ENCODE assay signal across 17 cellular contexts in the genomic region with DNA sequence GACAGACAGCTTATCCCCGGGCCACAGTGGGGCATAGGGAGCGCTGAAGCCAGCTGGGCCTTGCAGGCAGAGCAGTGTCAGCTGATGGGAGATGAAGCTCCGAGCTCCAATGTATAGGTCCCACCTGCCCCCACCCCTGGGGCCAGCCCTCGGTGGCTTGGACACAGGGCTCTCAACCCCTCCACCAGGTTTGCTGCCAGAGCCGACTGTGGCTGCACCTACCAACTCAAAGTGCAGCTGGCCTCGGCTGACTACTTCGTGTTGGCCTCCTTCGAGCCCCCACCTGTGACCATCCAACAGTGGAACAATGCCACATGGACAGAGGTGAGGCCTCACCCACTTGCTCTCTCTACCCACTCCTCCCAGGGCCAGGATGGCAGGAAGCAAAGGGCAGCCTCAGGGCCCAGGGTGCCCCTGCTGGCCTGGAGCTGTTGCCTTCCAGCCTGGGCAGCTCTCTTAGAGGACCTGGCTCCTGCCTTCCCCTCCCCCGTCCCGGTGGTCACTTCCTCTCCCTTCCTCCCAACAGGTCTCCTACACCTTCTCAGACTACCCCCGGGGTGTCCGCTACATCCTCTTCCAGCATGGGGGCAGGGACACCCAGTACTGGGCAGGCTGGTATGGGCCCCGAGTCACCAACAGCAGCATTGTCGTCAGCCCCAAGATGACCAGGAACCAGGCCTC. TPM values are rescaled to one million over a fixed set of nuclear protein-coding genes. Genes with fewer than 3 reads are reported as not detected.
DNase-seq lines count a peak whose midpoint lies in the region; ATAC-seq, FAIRE-seq and TF ChIP-seq lines count a peak whose summit lies in the region.
"Had no signal": no experiment of that assay in that cellular context is flagged by ENCODE, and none has a peak within 500 bp of the region (broad histone marks: within the 10 kb centered on the region; RNA-seq: fewer than 3 reads in every experiment).

No MANE protein-coding gene starts in this region.

- H3K27ac ChIP-seq in HepG2 (ENCODE audit: extremely low read length, insufficient read depth, low read length): no peak overlapping the region
- H3K27ac ChIP-seq in right lobe of liver: no peak overlapping the region
- H3K27ac ChIP-seq: A549; BLaER1 treated with 17β-estradiol and CSF1 and Interleukin-3, amounts not matched to agents 10 nM and 100 nM; HL-60 had no signal

- POLR2A ChIA-PET in HepG2 (lab: Yijun Ruan, JAX): interaction anchor here (1.3 to 3.0 kb wide), 4 partner anchors 9 to 64 kb away, joined by 3 to 16 read pairs (median 8); a partner anchor contains a TSS

- TF ChIP-seq CTCF in HepG2 (CRISPR knock-in tag; IDR thresholded peaks at IDR 0.05) (no peak), right lobe of liver (IDR thresholded peaks at IDR 0.05) (no peak)

- peaks cover 11 to 37% of the 10 kb centered on the region in 2 experiments for H3K36me3 ChIP-seq in HepG2 (replicated peaks in 1 of 2; ENCODE audit: control insufficient read depth in 1 of 2, insufficient read depth in 2 of 2, low read length in 2 of 2)
- H3K36me3 ChIP-seq in right lobe of liver: peaks cover 0 to 12% (median 4%) of the 10 kb centered on the region in 4 donors

- H3K27me3 ChIP-seq in HepG2 (ENCODE audit: control insufficient read depth in 1 of 2, insufficient read depth in 2 of 2, low read length in 2 of 2) (no peaks in the 10 kb centered on the region), right lobe of liver (no peaks in the 10 kb centered on the region)
- H3K27me3 ChIP-seq: BLaER1 treated with 17β-estradiol and CSF1 and Interleukin-3, amounts not matched to agents 10 nM and 100 nM had no signal

- H3K4me3 Mint-ChIP-seq in dendritic cell treated with granulocyte-macrophage colony-stimulating factor and Interleukin-4, amounts not matched to agents 40 ng/mL and 50 ng/mL, for 4 days: no peak overlapping the region
- no peak overlapping the region for H3K4me3 Mint-ChIP-seq in stimulated activated effector memory CD8-positive, alpha-beta T cell treated with anti-CD3 and anti-CD28 coated beads, Interleukin-12 subunit alpha, Interleukin-12 subunit beta, amount 100 ng/mL, for 72 hours
- H3K4me3 Mint-ChIP-seq: CD8-positive, alpha-beta memory T cell had no signal

- WGBS in HepG2 (ENCODE audit: low lambda C conversion rate): 95% methylated on average over 11 of the region's 14 CpGs
- 67% methylated on average over 1 of the region's 14 CpGs for WGBS in right lobe of liver (ENCODE audit: insufficient coverage, low coverage, low lambda C conversion rate, missing lambda C conversion rate)

- H3K9me3 Mint-ChIP-seq in dendritic cell treated with granulocyte-macrophage colony-stimulating factor and Interleukin-4, amounts not matched to agents 40 ng/mL and 50 ng/mL, for 4 days: no peaks in the 10 kb centered on the region
- H3K9me3 Mint-ChIP-seq in stimulated activated effector memory CD8-positive, alpha-beta T cell treated with anti-CD3 and anti-CD28 coated beads, Interleukin-12 subunit alpha, Interleukin-12 subunit beta, amount 100 ng/mL, for 72 hours: no peaks in the 10 kb centered on the region
- H3K9me3 Mint-ChIP-seq: CD8-positive, alpha-beta memory T cell had no signal

- H3K4me1 Mint-ChIP-seq in dendritic cell treated with granulocyte-macrophage colony-stimulating factor and Interleukin-4, amounts not matched to agents 40 ng/mL and 50 ng/mL, for 4 days (ENCODE audit: low read depth): peaks cover 54% of the 10 kb centered on the region
- H3K4me1 Mint-ChIP-seq in stimulated activated effector memory CD8-positive, alpha-beta T cell treated with anti-CD3 and anti-CD28 coated beads, Interleukin-12 subunit alpha, Interleukin-12 subunit beta, amount 100 ng/mL, for 72 hours: peaks cover 20% of the 10 kb centered on the region

- H3K9me3 ChIP-seq in HepG2 (ENCODE audit: low read length) (no peaks in the 10 kb centered on the region), right lobe of liver (no peaks in the 10 kb centered on the region)
- H3K9me3 ChIP-seq: A549; BLaER1 treated with 17β-estradiol and CSF1 and Interleukin-3, amounts not matched to agents 10 nM and 100 nM had no signal

- no peak overlapping the region for H3K4me2 ChIP-seq in HepG2 (ENCODE audit: low read depth, low read length)
- H3K4me2 ChIP-seq: A549; BLaER1 treated with 17β-estradiol and CSF1 and Interleukin-3, amounts not matched to agents 10 nM and 100 nM had no signal

- FAIRE-seq in HepG2 (lab: Jason Lieb, UNC): no peak
- FAIRE-seq: A549, D721Med, HTR-8/SVneo had no signal

- peaks cover 93% of the 10 kb centered on the region for H3K36me3 Mint-ChIP-seq in dendritic cell treated with granulocyte-macrophage colony-stimulating factor and Interleukin-4, amounts not matched to agents 40 ng/mL and 50 ng/mL, for 4 days (ENCODE audit: low read depth)
- H3K36me3 Mint-ChIP-seq in stimulated activated effector memory CD8-positive, alpha-beta T cell treated with anti-CD3 and anti-CD28 coated beads, Interleukin-12 subunit alpha, Interleukin-12 subunit beta, amount 100 ng/mL, for 72 hours: peaks cover 53% of the 10 kb centered on the region

- H3K79me2 ChIP-seq in HepG2 (ENCODE audit: insufficient read depth, low read length): no peaks in the 10 kb centered on the region

- H3K27ac Mint-ChIP-seq in dendritic cell treated with granulocyte-macrophage colony-stimulating factor and Interleukin-4, amounts not matched to agents 40 ng/mL and 50 ng/mL, for 4 days: peak overlapping the region; percentile 17
- peak overlapping the region; percentile 52 for H3K27ac Mint-ChIP-seq in stimulated activated effector memory CD8-positive, alpha-beta T cell treated with anti-CD3 and anti-CD28 coated beads, Interleukin-12 subunit alpha, Interleukin-12 subunit beta, amount 100 ng/mL, for 72 hours

- H3K4me1 ChIP-seq in HepG2 (ENCODE audit: insufficient read depth, low read length) (peaks cover 33% of the 10 kb centered on the region), right lobe of liver (peaks cover 0 to 45% (median 14%) of the 10 kb centered on the region in 4 donors)
- H3K4me1 ChIP-seq: A549 had no signal

- intact Hi-C loops in HepG2 (cut with micrococcal nuclease; ENCODE audit: unreplicated experiment): no loop called here
- intact Hi-C loops in right lobe of liver (cut with DNase I): no loop called here
- intact Hi-C loops in dendritic cell treated with granulocyte-macrophage colony-stimulating factor and Interleukin-4, amounts not matched to agents 40 ng/mL and 50 ng/mL, for 4 days (cut with micrococcal nuclease): no loop called here

- DNase-seq in HepG2 (ENCODE audit: low spot score): no peak
- no peak for DNase-seq in right lobe of liver
- no peak for DNase-seq in stimulated activated effector memory CD8-positive, alpha-beta T cell treated with anti-CD3 and anti-CD28 coated beads, Interleukin-12 subunit alpha, Interleukin-12 subunit beta, amount 100 ng/mL, for 72 hours (ENCODE audit: low spot score in 2 of 2)
- DNase-seq in globus pallidus (ENCODE audit: low spot score): no peak
- no peak for DNase-seq in NCI-H2171 (lab: John Stamatoyannopoulos, UW)
- DNase-seq: CD8-positive, alpha-beta memory T cell; DMS79; NCI-H187 treated with DMSO at 0.1 percent for 48 hours; NCI-H446; NCI-H69 had no signal

- no peaks in the 10 kb centered on the region for H4K20me1 ChIP-seq in HepG2 (ENCODE audit: insufficient read depth, low read length)

- in situ Hi-C loops in HepG2 (cut with HindIII; ENCODE audit: extremely low pct_ligation_motif_present, low pct_unique_long_range_greater_than_20kb): no loop called here

- H3K27me3 Mint-ChIP-seq in dendritic cell treated with granulocyte-macrophage colony-stimulating factor and Interleukin-4, amounts not matched to agents 40 ng/mL and 50 ng/mL, for 4 days: no peaks in the 10 kb centered on the region
- H3K27me3 Mint-ChIP-seq: CD8-positive, alpha-beta memory T cell had no signal

- no peak for TF ChIP-seq EP300 in HepG2 (IDR thresholded peaks at IDR 0.05; ENCODE audit: low read depth in 2 of 2, low read length in 2 of 2)
- no peak for TF ChIP-seq EP300 in HepG2 (CRISPR knock-in tag; IDR thresholded peaks at IDR 0.05; ENCODE audit: borderline replicate concordance)

- H3K9ac ChIP-seq in HepG2 (ENCODE audit: insufficient read depth, low read depth, low read length): no peak overlapping the region

- no peak for TF ChIP-seq RAD21 in HepG2 (CRISPR knock-in tag; IDR thresholded peaks at IDR 0.05)

- BruUV-seq in HepG2 (replicated peaks; lab: Mats Ljungman, UMichigan): no TSS peak

- ATAC-seq in HepG2 (no peak), right lobe of liver (no peak)
- ATAC-seq in stimulated activated effector memory CD8-positive, alpha-beta T cell treated with anti-CD3 and anti-CD28 coated beads, Interleukin-12 subunit alpha, Interleukin-12 subunit beta, amount 100 ng/mL, for 72 hours: no peak
- ATAC-seq: HCT116 had no signal

- CTCF ChIA-PET in HepG2 (lab: Yijun Ruan, JAX; ENCODE audit: low intra/inter-chr PET ratio, low total read pairs): no interaction called here

- H3K4me3 ChIP-seq in HepG2 (replicated peaks in 1 of 3; ENCODE audit: insufficient read depth in 1 of 3, low read depth in 2 of 3, low read length in 3 of 3) (no peak overlapping the region), right lobe of liver (no peak overlapping the region)
- H3K4me3 ChIP-seq: A549; BLaER1 treated with 17β-estradiol and CSF1 and Interleukin-3, amounts not matched to agents 10 nM and 100 nM had no signal

- H2AFZ ChIP-seq in HepG2 (ENCODE audit: low read length): no peak overlapping the region

- TF ChIP-seq POLR2A in HepG2 (IDR thresholded peaks at IDR 0.05; ENCODE audit: insufficient read depth in 1 of 2, low read depth in 2 of 2, low read length in 2 of 2) (no peak), right lobe of liver (IDR thresholded peaks at IDR 0.05) (no peak)

RNA-seq across cellular contexts. Expression of a gene that starts 7.7 kb away (rescaled TPM):
- total RNA-seq in HepG2 (2016; rRNA removed; fragmentation: Illumina TruSeq; extraction: Trizol) (37.6 and 53.8 TPM in 2 replicates), right lobe of liver (10 to 100 TPM; 18.0 to 66.4 (median 29.7) TPM)
- total RNA-seq in HepG2 (2016; cell fraction: cytosol; rRNA removed; fragmentation: Illumina TruSeq; extraction: Trizol; ENCODE audit: low read depth): 164 and 195 TPM in 2 replicates
- 34.8 and 55.0 TPM in 2 replicates for total RNA-seq in HepG2 (2016; cell fraction: insoluble cytoplasmic fraction; rRNA removed; fragmentation: Illumina TruSeq; extraction: Trizol)
- 127 and 152 TPM in 2 replicates for total RNA-seq in HepG2 (2016; cell fraction: membrane; rRNA removed; fragmentation: Illumina TruSeq; extraction: Trizol)
- total RNA-seq in HepG2 (2016; cell fraction: nucleus; rRNA removed; fragmentation: Illumina TruSeq; extraction: Trizol): 28.6 and 32.6 TPM in 2 replicates
- 51.8 and 53.0 TPM in 2 replicates for polyA plus RNA-seq in HepG2 (2011; rRNA removed)
- 56.2 and 86.8 TPM in 2 replicates for polyA plus RNA-seq in HepG2 (2011; cell fraction: cytosol; rRNA removed)
- 69.0 and 73.0 TPM in 2 replicates for polyA plus RNA-seq in HepG2 (2011; cell fraction: nucleus; rRNA removed)
- 33.6 and 38.0 TPM in 2 replicates for polyA plus RNA-seq in HepG2 (2012)
- 231 and 260 TPM in 2 replicates for polyA plus RNA-seq in HepG2 (2016; cell fraction: cytosol; fragmentation: Illumina TruSeq; extraction: Trizol; ENCODE audit: low read depth)
- 43.5 and 51.8 TPM in 2 replicates for polyA plus RNA-seq in HepG2 (2016; cell fraction: insoluble cytoplasmic fraction; fragmentation: Illumina TruSeq; extraction: Trizol; ENCODE audit: low read depth)
- 147 and 163 TPM in 2 replicates for polyA plus RNA-seq in HepG2 (2016; cell fraction: membrane; fragmentation: Illumina TruSeq; extraction: Trizol; ENCODE audit: low read depth)
- 60.5 and 63.4 TPM in 2 replicates for polyA plus RNA-seq in HepG2 (2016; cell fraction: nucleus; fragmentation: Illumina TruSeq; extraction: Trizol; ENCODE audit: insufficient read depth, low read depth)
- polyA minus RNA-seq in HepG2 (2011; rRNA and poly(A)+ RNA removed; ENCODE audit: low replicate concordance): 65.7 and 126 TPM in 2 replicates
- 20.8 and 24.6 TPM in 2 replicates for polyA minus RNA-seq in HepG2 (2011; cell fraction: cytosol; rRNA and poly(A)+ RNA removed)
- 15.5 and 18.3 TPM in 2 replicates for polyA minus RNA-seq in HepG2 (2011; cell fraction: nucleus; rRNA and poly(A)+ RNA removed)

RNA-seq across cellular contexts. Expression of a gene that starts 9.2 kb away (rescaled TPM):
- total RNA-seq in HepG2 (2016; rRNA removed; fragmentation: Illumina TruSeq; extraction: Trizol) (10.0 and 10.7 TPM in 2 replicates), right lobe of liver (10 to 100 TPM in 4 of 6 experiments, 1 to 10 TPM in 2; 7.0 to 21.1 (median 11.5) TPM)
- 21.0 and 25.0 TPM in 2 replicates for total RNA-seq in HepG2 (2016; cell fraction: cytosol; rRNA removed; fragmentation: Illumina TruSeq; extraction: Trizol; ENCODE audit: low read depth)
- total RNA-seq in HepG2 (2016; cell fraction: insoluble cytoplasmic fraction; rRNA removed; fragmentation: Illumina TruSeq; extraction: Trizol): 8.7 and 9.5 TPM in 2 replicates
- total RNA-seq in HepG2 (2016; cell fraction: membrane; rRNA removed; fragmentation: Illumina TruSeq; extraction: Trizol): 20.2 and 24.8 TPM in 2 replicates
- 4.0 and 5.2 TPM in 2 replicates for total RNA-seq in HepG2 (2016; cell fraction: nucleus; rRNA removed; fragmentation: Illumina TruSeq; extraction: Trizol)
- 8.0 and 8.1 TPM in 2 replicates for polyA plus RNA-seq in HepG2 (2011; rRNA removed)
- 7.1 and 10.5 TPM in 2 replicates for polyA plus RNA-seq in HepG2 (2011; cell fraction: cytosol; rRNA removed)
- polyA plus RNA-seq in HepG2 (2011; cell fraction: nucleus; rRNA removed): 3.5 and 4.5 TPM in 2 replicates
- 2.1 and 2.9 TPM in 2 replicates for polyA plus RNA-seq in HepG2 (2012)
- polyA plus RNA-seq in HepG2 (2016; cell fraction: cytosol; fragmentation: Illumina TruSeq; extraction: Trizol; ENCODE audit: low read depth): 34.0 and 38.4 TPM in 2 replicates
- 11.8 and 12.6 TPM in 2 replicates for polyA plus RNA-seq in HepG2 (2016; cell fraction: insoluble cytoplasmic fraction; fragmentation: Illumina TruSeq; extraction: Trizol; ENCODE audit: low read depth)
- 23.7 and 27.8 TPM in 2 replicates for polyA plus RNA-seq in HepG2 (2016; cell fraction: membrane; fragmentation: Illumina TruSeq; extraction: Trizol; ENCODE audit: low read depth)
- polyA plus RNA-seq in HepG2 (2016; cell fraction: nucleus; fragmentation: Illumina TruSeq; extraction: Trizol; ENCODE audit: insufficient read depth, low read depth): 9.0 and 9.5 TPM in 2 replicates
- polyA minus RNA-seq in HepG2 (2011; rRNA and poly(A)+ RNA removed; ENCODE audit: low replicate concordance): 3.3 and 10.2 TPM in 2 replicates
- 2.5 and 3.6 TPM in 2 replicates for polyA minus RNA-seq in HepG2 (2011; cell fraction: cytosol; rRNA and poly(A)+ RNA removed)
- polyA minus RNA-seq in HepG2 (2011; cell fraction: nucleus; rRNA and poly(A)+ RNA removed): 0.64 and 1.1 TPM in 2 replicates

RNA-seq across cellular contexts. Expression of a gene that starts 18.3 kb away (rescaled TPM):
- total RNA-seq in HepG2 (2016; rRNA removed; fragmentation: Illumina TruSeq; extraction: Trizol) (0.02 TPM in 1 of 2 replicates, not detected in the other), right lobe of liver (not detected)
- total RNA-seq in HepG2 (2016; cell fraction: cytosol; rRNA removed; fragmentation: Illumina TruSeq; extraction: Trizol; ENCODE audit: low read depth): not detected in 2 replicates
- total RNA-seq in HepG2 (2016; cell fraction: insoluble cytoplasmic fraction; rRNA removed; fragmentation: Illumina TruSeq; extraction: Trizol): 0.02 TPM in 1 of 2 replicates, not detected in the other
- not detected in 2 replicates for total RNA-seq in HepG2 (2016; cell fraction: membrane; rRNA removed; fragmentation: Illumina TruSeq; extraction: Trizol)
- total RNA-seq in HepG2 (2016; cell fraction: nucleus; rRNA removed; fragmentation: Illumina TruSeq; extraction: Trizol): not detected in 2 replicates
- not detected in 2 replicates for polyA plus RNA-seq in HepG2 (2011; rRNA removed)
- polyA plus RNA-seq in HepG2 (2011; cell fraction: cytosol; rRNA removed): under 0.01 TPM in 1 of 2 replicates, not detected in the other
- polyA plus RNA-seq in HepG2 (2011; cell fraction: nucleus; rRNA removed): not detected in 2 replicates
- polyA plus RNA-seq in HepG2 (2012): not detected in 2 replicates
- polyA plus RNA-seq in HepG2 (2016; cell fraction: cytosol; fragmentation: Illumina TruSeq; extraction: Trizol; ENCODE audit: low read depth): not detected in 2 replicates
- polyA plus RNA-seq in HepG2 (2016; cell fraction: insoluble cytoplasmic fraction; fragmentation: Illumina TruSeq; extraction: Trizol; ENCODE audit: low read depth): not detected in 2 replicates
- polyA plus RNA-seq in HepG2 (2016; cell fraction: membrane; fragmentation: Illumina TruSeq; extraction: Trizol; ENCODE audit: low read depth): not detected in 2 replicates
- polyA plus RNA-seq in HepG2 (2016; cell fraction: nucleus; fragmentation: Illumina TruSeq; extraction: Trizol; ENCODE audit: insufficient read depth, low read depth): 0.05 TPM in 1 of 2 replicates, not detected in the other
- polyA minus RNA-seq in HepG2 (2011; rRNA and poly(A)+ RNA removed; ENCODE audit: low replicate concordance): 0.09 and 0.10 TPM in 2 replicates
- not detected in 2 replicates for polyA minus RNA-seq in HepG2 (2011; cell fraction: cytosol; rRNA and poly(A)+ RNA removed)
- not detected in 2 replicates for polyA minus RNA-seq in HepG2 (2011; cell fraction: nucleus; rRNA and poly(A)+ RNA removed)

RNA-seq across cellular contexts. Expression of a gene that starts 18.6 kb away (rescaled TPM):
- total RNA-seq in HepG2 (2016; rRNA removed; fragmentation: Illumina TruSeq; extraction: Trizol): 13.4 and 22.4 TPM in 2 replicates
- total RNA-seq in HepG2 (2016; cell fraction: cytosol; rRNA removed; fragmentation: Illumina TruSeq; extraction: Trizol; ENCODE audit: low read depth): 8.3 and 9.2 TPM in 2 replicates
- total RNA-seq in HepG2 (2016; cell fraction: insoluble cytoplasmic fraction; rRNA removed; fragmentation: Illumina TruSeq; extraction: Trizol): 13.9 and 21.3 TPM in 2 replicates
- 11.8 and 12.2 TPM in 2 replicates for total RNA-seq in HepG2 (2016; cell fraction: membrane; rRNA removed; fragmentation: Illumina TruSeq; extraction: Trizol)
- total RNA-seq in HepG2 (2016; cell fraction: nucleus; rRNA removed; fragmentation: Illumina TruSeq; extraction: Trizol): 27.2 and 30.0 TPM in 2 replicates
- 27.9 and 31.2 TPM in 2 replicates for polyA plus RNA-seq in HepG2 (2011; rRNA removed)
- polyA plus RNA-seq in HepG2 (2011; cell fraction: cytosol; rRNA removed): 15.5 and 22.9 TPM in 2 replicates
- 216 and 281 TPM in 2 replicates for polyA plus RNA-seq in HepG2 (2011; cell fraction: nucleus; rRNA removed)
- 14.5 and 21.6 TPM in 2 replicates for polyA plus RNA-seq in HepG2 (2012)
- polyA plus RNA-seq in HepG2 (2016; cell fraction: cytosol; fragmentation: Illumina TruSeq; extraction: Trizol; ENCODE audit: low read depth): 6.4 and 7.6 TPM in 2 replicates
- polyA plus RNA-seq in HepG2 (2016; cell fraction: insoluble cytoplasmic fraction; fragmentation: Illumina TruSeq; extraction: Trizol; ENCODE audit: low read depth): 16.6 and 20.5 TPM in 2 replicates
- polyA plus RNA-seq in HepG2 (2016; cell fraction: membrane; fragmentation: Illumina TruSeq; extraction: Trizol; ENCODE audit: low read depth): 10.7 and 11.0 TPM in 2 replicates
- polyA plus RNA-seq in HepG2 (2016; cell fraction: nucleus; fragmentation: Illumina TruSeq; extraction: Trizol; ENCODE audit: insufficient read depth, low read depth): 63.3 and 73.9 TPM in 2 replicates
- polyA minus RNA-seq in HepG2 (2011; rRNA and poly(A)+ RNA removed; ENCODE audit: low replicate concordance): 6.4 and 37.9 TPM in 2 replicates
- polyA minus RNA-seq in HepG2 (2011; cell fraction: cytosol; rRNA and poly(A)+ RNA removed): 5.6 and 11.0 TPM in 2 replicates
- 63.7 and 77.4 TPM in 2 replicates for polyA minus RNA-seq in HepG2 (2011; cell fraction: nucleus; rRNA and poly(A)+ RNA removed)
- 10 to 100 TPM in 4 of 6 experiments, 1 to 10 TPM in 2; 8.7 to 15.3 (median 10.5) TPM for total RNA-seq in right lobe of liver

RNA-seq across cellular contexts. Expression of a gene that starts 19.0 kb away (rescaled TPM):
- total RNA-seq in HepG2 (2016; rRNA removed; fragmentation: Illumina TruSeq; extraction: Trizol): 112 and 118 TPM in 2 replicates
- 24.1 and 26.6 TPM in 2 replicates for total RNA-seq in HepG2 (2016; cell fraction: cytosol; rRNA removed; fragmentation: Illumina TruSeq; extraction: Trizol; ENCODE audit: low read depth)
- 117 and 122 TPM in 2 replicates for total RNA-seq in HepG2 (2016; cell fraction: insoluble cytoplasmic fraction; rRNA removed; fragmentation: Illumina TruSeq; extraction: Trizol)
- 42.0 and 46.9 TPM in 2 replicates for total RNA-seq in HepG2 (2016; cell fraction: membrane; rRNA removed; fragmentation: Illumina TruSeq; extraction: Trizol)
- 44.1 and 50.6 TPM in 2 replicates for total RNA-seq in HepG2 (2016; cell fraction: nucleus; rRNA removed; fragmentation: Illumina TruSeq; extraction: Trizol)
- polyA plus RNA-seq in HepG2 (2011; rRNA removed): 79.1 and 79.3 TPM in 2 replicates
- polyA plus RNA-seq in HepG2 (2011; cell fraction: cytosol; rRNA removed): 111 and 159 TPM in 2 replicates
- 117 and 119 TPM in 2 replicates for polyA plus RNA-seq in HepG2 (2011; cell fraction: nucleus; rRNA removed)
- 56.3 and 79.3 TPM in 2 replicates for polyA plus RNA-seq in HepG2 (2012)
- polyA plus RNA-seq in HepG2 (2016; cell fraction: cytosol; fragmentation: Illumina TruSeq; extraction: Trizol; ENCODE audit: low read depth): 32.5 and 36.0 TPM in 2 replicates
- polyA plus RNA-seq in HepG2 (2016; cell fraction: insoluble cytoplasmic fraction; fragmentation: Illumina TruSeq; extraction: Trizol; ENCODE audit: low read depth): 190 and 198 TPM in 2 replicates
- 55.6 and 59.6 TPM in 2 replicates for polyA plus RNA-seq in HepG2 (2016; cell fraction: membrane; fragmentation: Illumina TruSeq; extraction: Trizol; ENCODE audit: low read depth)
- polyA plus RNA-seq in HepG2 (2016; cell fraction: nucleus; fragmentation: Illumina TruSeq; extraction: Trizol; ENCODE audit: insufficient read depth, low read depth): 151 and 157 TPM in 2 replicates
- polyA minus RNA-seq in HepG2 (2011; rRNA and poly(A)+ RNA removed; ENCODE audit: low replicate concordance): 7.8 and 69.7 TPM in 2 replicates
- 28.6 and 33.3 TPM in 2 replicates for polyA minus RNA-seq in HepG2 (2011; cell fraction: cytosol; rRNA and poly(A)+ RNA removed)
- 16.7 and 18.5 TPM in 2 replicates for polyA minus RNA-seq in HepG2 (2011; cell fraction: nucleus; rRNA and poly(A)+ RNA removed)
- total RNA-seq in right lobe of liver: 10 to 100 TPM in 4 of 6 experiments, 1 to 10 TPM in 2; 6.6 to 23.7 (median 16.0) TPM
